Comparison of ENCODE assay signal across 28 cellular contexts in genomic region chr12:86770871-86771270, GRCh38.
"Had no signal": no experiment of that assay in that cellular context is flagged by ENCODE, and none has a peak within 500 bp of the region (broad histone marks: within the 10 kb centered on the region; RNA-seq: fewer than 3 reads in every experiment).

No MANE protein-coding gene starts in this region.

- H3K9me3 ChIP-seq: colonic mucosa, esophagus muscularis mucosa, esophagus squamous epithelium, gastrocnemius medialis, gastroesophageal sphincter had no signal

- H3K27me3 ChIP-seq: colonic mucosa, dorsolateral prefrontal cortex, esophagus muscularis mucosa, esophagus squamous epithelium, foreskin keratinocyte, gastrocnemius medialis, gastroesophageal sphincter, heart left ventricle, heart right ventricle had no signal

- H3K27ac Mint-ChIP-seq: dendritic cell treated with granulocyte-macrophage colony-stimulating factor and Interleukin-4, amounts not matched to agents 40 ng/mL and 50 ng/mL, for 4 days; effector memory CD8-positive, alpha-beta T cell; endodermal cell had no signal

- FAIRE-seq: colon, endometrium, endothelial cell of umbilical vein had no signal

- H3K4me1 ChIP-seq: colonic mucosa, esophagus muscularis mucosa, esophagus squamous epithelium, foreskin keratinocyte, gastrocnemius medialis, gastroesophageal sphincter, heart left ventricle, heart right ventricle had no signal

- H3K4me1 Mint-ChIP-seq: endodermal cell had no signal

- DNase-seq: colonic mucosa; cortex of kidney; dermis blood vessel endothelial cell; dorsolateral prefrontal cortex; effector CD4-positive, alpha-beta T cell; effector CD8-positive, alpha-beta T cell; effector memory CD4-positive, alpha-beta T cell; effector memory CD8-positive, alpha-beta T cell; endodermal cell; erythroblast; esophagus squamous epithelium; foreskin fibroblast; foreskin keratinocyte; foreskin melanocyte; gastrocnemius medialis; glutamatergic neuron; head of caudate nucleus; heart left ventricle; heart right ventricle had no signal

- H3K4me3 Mint-ChIP-seq: dendritic cell treated with granulocyte-macrophage colony-stimulating factor and Interleukin-4, amounts not matched to agents 40 ng/mL and 50 ng/mL, for 4 days; effector memory CD8-positive, alpha-beta T cell; endodermal cell had no signal

- H3K27ac ChIP-seq: colonic mucosa, coronary artery, dorsolateral prefrontal cortex, epithelial cell of prostate, esophagus muscularis mucosa, esophagus squamous epithelium, foreskin keratinocyte, gastrocnemius medialis, gastroesophageal sphincter, heart left ventricle, heart right ventricle had no signal

- ATAC-seq: effector memory CD8-positive, alpha-beta T cell; esophagus mucosa; foreskin keratinocyte; gastrocnemius medialis; gastroesophageal sphincter; heart left ventricle; heart right ventricle had no signal

- H3K4me3 ChIP-seq: colonic mucosa, coronary artery, dorsolateral prefrontal cortex, esophagus muscularis mucosa, esophagus squamous epithelium, gastrocnemius medialis, gastroesophageal sphincter, heart left ventricle, heart right ventricle had no signal

- H3K9me3 Mint-ChIP-seq: dendritic cell treated with granulocyte-macrophage colony-stimulating factor and Interleukin-4, amounts not matched to agents 40 ng/mL and 50 ng/mL, for 4 days had no signal

- H3K27me3 Mint-ChIP-seq: dendritic cell treated with granulocyte-macrophage colony-stimulating factor and Interleukin-4, amounts not matched to agents 40 ng/mL and 50 ng/mL, for 4 days; effector memory CD8-positive, alpha-beta T cell had no signal

- H3K36me3 ChIP-seq: colonic mucosa, esophagus muscularis mucosa, esophagus squamous epithelium, gastrocnemius medialis, gastroesophageal sphincter, heart left ventricle, heart right ventricle had no signal
